In the genomic region with DNA sequence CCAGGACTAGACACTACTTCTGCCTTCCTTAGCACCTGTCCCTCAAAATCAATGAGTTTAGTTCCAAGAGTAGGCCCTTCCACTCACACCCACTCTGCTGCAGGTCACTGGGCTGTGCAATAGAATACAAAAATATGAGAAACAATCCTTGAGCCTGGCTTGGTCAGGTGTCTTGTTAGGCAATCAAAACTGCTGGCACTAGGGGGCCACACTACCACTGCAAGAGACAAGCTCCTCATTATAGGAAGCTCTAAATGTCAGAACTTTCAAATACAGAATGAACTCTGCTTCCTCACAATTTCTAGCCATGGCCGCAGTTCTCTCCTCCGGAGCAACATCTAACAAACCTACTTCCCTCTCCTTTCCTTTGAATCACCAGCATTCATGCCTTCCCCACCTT, we compare ENCODE assay signal across 8 cellular contexts. TPM values are rescaled to one million over a fixed set of nuclear protein-coding genes. Genes with fewer than 3 reads are reported as not detected.
DNase-seq lines count a peak whose midpoint lies in the region; TF ChIP-seq lines count a peak whose summit lies in the region.
"Not testable (repeated sequence)": the region's sequence is repeated elsewhere in the genome, so short reads cannot be mapped to it uniquely, and the experiment has no call there.

No MANE protein-coding gene starts in this region.

- intact Hi-C loops in activated CD4-positive, alpha-beta memory T cell treated with anti-CD3 and anti-CD28 coated beads for 36 hours (cut with micrococcal nuclease): not testable (repeated sequence)

- POLR2A ChIA-PET in activated CD4-positive, alpha-beta memory T cell treated with anti-CD3 and anti-CD28 coated beads for 36 hours (lab: Charles Lee): not testable (repeated sequence)

- not testable (repeated sequence) for H3K27ac Mint-ChIP-seq in activated CD4-positive, alpha-beta memory T cell treated with anti-CD3 and anti-CD28 coated beads for 36 hours

- not testable (repeated sequence) for H3K4me3 Mint-ChIP-seq in activated CD4-positive, alpha-beta memory T cell treated with anti-CD3 and anti-CD28 coated beads for 36 hours

- TF ChIP-seq CTCF in 22Rv1 (IDR thresholded peaks at IDR 0.05) (peak; percentile 46), choroid plexus epithelial cell (conservative IDR thresholded peaks at IDR 0.05; ENCODE audit: low read depth, low read length) (peak; percentile 55)

- H3K9me3 Mint-ChIP-seq in activated CD4-positive, alpha-beta memory T cell treated with anti-CD3 and anti-CD28 coated beads for 36 hours: not testable (repeated sequence)

- not testable (repeated sequence) for H3K27ac ChIP-seq in 22Rv1

- peaks cover 26% of the 10 kb centered on the region for H3K36me3 Mint-ChIP-seq in activated CD4-positive, alpha-beta memory T cell treated with anti-CD3 and anti-CD28 coated beads for 36 hours

- CTCF ChIA-PET in activated CD4-positive, alpha-beta memory T cell treated with anti-CD3 and anti-CD28 coated beads for 36 hours (lab: Charles Lee): not testable (repeated sequence)

- H3K27me3 Mint-ChIP-seq in activated CD4-positive, alpha-beta memory T cell treated with anti-CD3 and anti-CD28 coated beads for 36 hours: not testable (repeated sequence)

- H3K4me1 Mint-ChIP-seq in activated CD4-positive, alpha-beta memory T cell treated with anti-CD3 and anti-CD28 coated beads for 36 hours (ENCODE audit: low read depth): not testable (repeated sequence)

- DNase-seq in EH (ENCODE audit: low read depth) (peak; percentile 32), HT-29 (ENCODE audit: low spot score) (peak; percentile 48), OCI-M1 (lab: John Stamatoyannopoulos, UW) (peak; percentile 40), choroid plexus epithelial cell (ENCODE audit: low read depth) (peak; percentile 73), hepatic stellate cell (ENCODE audit: low spot score) (peak; percentile 1), pons (ENCODE audit: low spot score) (peak; percentile 42)
- peak; percentile 22 for DNase-seq in activated CD4-positive, alpha-beta memory T cell treated with anti-CD3 and anti-CD28 coated beads for 36 hours

- H3K4me3 ChIP-seq in choroid plexus epithelial cell (ENCODE audit: low read depth, low read length): not testable (repeated sequence)

RNA-seq across cellular contexts. Expression of gene EFL1, which starts 41.0 kb away (rescaled TPM):
- 15.1 and 15.5 TPM in 2 replicates for total RNA-seq in HT-29 (2014; rRNA removed; shearing (Covaris generic))
- total RNA-seq in activated CD4-positive, alpha-beta memory T cell treated with anti-CD3 and anti-CD28 coated beads for 36 hours: 10 to 100 TPM; 27.7 to 28.1 TPM

RNA-seq across cellular contexts. Expression of gene SAXO2, which starts 41.1 kb away (rescaled TPM):
- 1.2 and 1.9 TPM in 2 replicates for total RNA-seq in HT-29 (2014; rRNA removed; shearing (Covaris generic))
- total RNA-seq in activated CD4-positive, alpha-beta memory T cell treated with anti-CD3 and anti-CD28 coated beads for 36 hours: under 1 TPM in 1 of 2 experiments, not detected in 1; 0.81 TPM

Comparison
In these comparisons a context has a peak if more than half of its experiments do, and no peak if none do; other contexts are left out.
1. DNase-seq: peak in every context shown above with its lines; median percentile 73 in choroid plexus epithelial cell; 48 in HT-29; 42 in pons; 40 in OCI-M1; 32 in EH; 22 in activated CD4-positive, alpha-beta memory T cell treated with anti-CD3 and anti-CD28 coated beads for 36 hours; 1 in hepatic stellate cell.